ENCODE assay signal across 8 cellular contexts in the genomic region with DNA sequence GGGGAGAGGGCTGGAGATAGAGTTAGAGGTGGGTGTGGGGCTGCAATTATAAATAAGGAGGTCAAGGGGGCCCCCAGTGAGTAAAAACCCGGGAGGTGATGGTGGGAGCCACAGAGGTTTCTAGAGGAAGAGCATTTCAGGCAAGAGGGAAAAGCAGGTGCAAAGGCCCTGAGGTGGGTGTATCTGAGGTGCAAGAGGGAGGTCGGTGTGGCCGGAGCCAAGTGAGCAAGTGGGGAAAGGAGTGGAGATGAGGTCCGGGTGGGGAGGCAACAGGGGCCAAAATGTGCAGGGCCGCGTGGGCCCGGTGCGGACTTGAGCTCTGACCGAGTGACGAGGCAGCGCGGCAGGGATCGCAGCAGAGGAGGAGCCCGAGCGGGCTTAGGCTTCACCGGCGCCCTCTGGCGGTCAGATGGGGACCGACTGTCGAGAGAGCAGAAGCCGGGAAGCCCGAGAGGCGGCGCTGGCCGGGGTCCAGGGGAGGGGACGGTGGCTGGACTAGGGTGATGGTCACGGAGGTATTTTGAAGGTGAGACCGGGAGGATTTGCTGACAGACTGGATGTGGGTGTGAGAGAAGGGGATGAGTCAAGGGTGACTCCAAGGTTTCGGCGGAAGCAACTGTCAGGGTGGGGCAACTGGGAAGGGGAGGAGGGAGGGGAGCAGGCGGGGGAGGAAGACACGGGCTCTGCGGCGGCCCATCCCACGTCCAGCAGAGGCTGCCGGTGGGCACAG. TPM values are rescaled to one million over a fixed set of nuclear protein-coding genes. Genes with fewer than 3 reads are reported as not detected.
A peak's percentile ranks its signal among the peaks of the same experiment; 100 is the strongest.
DNase-seq lines count a peak whose midpoint lies in the region; ATAC-seq and TF ChIP-seq lines count a peak whose summit lies in the region.

No MANE protein-coding gene starts in this region.

- peak overlapping the region; percentile 54 for H3K4me3 Mint-ChIP-seq in activated naive CD8-positive, alpha-beta T cell

- H3K9me3 Mint-ChIP-seq in activated naive CD8-positive, alpha-beta T cell (ENCODE audit: low read depth) = no peaks in the 10 kb centered on the region

- no peaks in the 10 kb centered on the region for H3K9me3 ChIP-seq in parathyroid adenoma (ENCODE audit: control insufficient read depth, low read length)
- no peaks in the 10 kb centered on the region for H3K9me3 ChIP-seq in thyroid gland

- 6% methylated on average over 34 to 35 of the region's 36 CpGs for WGBS in thyroid gland, 2 donors

- H3K4me1 Mint-ChIP-seq in activated naive CD8-positive, alpha-beta T cell (ENCODE audit: low read depth) = peaks cover 8% of the 10 kb centered on the region

- H3K36me3 ChIP-seq in parathyroid adenoma (ENCODE audit: control insufficient read depth, insufficient read depth, low read length) (no peaks in the 10 kb centered on the region), thyroid gland (no peaks in the 10 kb centered on the region)

- H3K79me2 ChIP-seq in parathyroid adenoma = no peaks in the 10 kb centered on the region

- no peaks in the 10 kb centered on the region for H3K27me3 Mint-ChIP-seq in activated naive CD8-positive, alpha-beta T cell

- no peak overlapping the region for H3K9ac ChIP-seq in parathyroid adenoma

- TF ChIP-seq POLR2A in thyroid gland (IDR thresholded peaks at IDR 0.05) = no peak

- H2AFZ ChIP-seq in parathyroid adenoma = peak overlapping the region; percentile 69

- H3K4me1 ChIP-seq in parathyroid adenoma (peaks cover 3% of the 10 kb centered on the region), thyroid gland (peaks cover 0 to 6% of the 10 kb centered on the region in 2 donors)

- no peaks in the 10 kb centered on the region for H3K36me3 Mint-ChIP-seq in activated naive CD8-positive, alpha-beta T cell

- intact Hi-C loops in Right ventricle myocardium superior (cut with DNase I) (loop anchor here (5.0 kb wide), 1 partner anchor 97 kb away; no protein-coding TSS in a partner anchor), thyroid gland (cut with DNase I) (loop anchor here (5.0 kb wide), 1 partner anchor 82 kb away; no protein-coding TSS in a partner anchor)

- TF ChIP-seq CTCF in parathyroid adenoma (IDR thresholded peaks at IDR 0.05) (peak; percentile 96), thyroid gland (IDR thresholded peaks at IDR 0.05) (peak; percentile 66 to 96 (median 92))

- H3K4me3 ChIP-seq in parathyroid adenoma (ENCODE audit: low read depth, low read length) (peak overlapping the region; percentile 41), thyroid gland (replicated peaks in 1 of 3) (peak overlapping the region in 1 of 3 donors; percentile 24)

- DNase-seq in GM03348 (ENCODE audit: low spot score) (peak; percentile 94), NAMALWA (ENCODE audit: low spot score) (peak; percentile 88), SKM-1 treated with dmso at 0.1 percent for 144 hours (lab: John Stamatoyannopoulos, UW; ENCODE audit: unreplicated experiment) (peak; percentile 31), Right ventricle myocardium superior (peak; percentile 97), thyroid gland (peak; percentile 91 to 93)

- ATAC-seq in Right ventricle myocardium superior (ENCODE audit: poor library complexity) (peak; percentile 92), GM19397 (IDR thresholded peaks at IDR 0.05; ENCODE audit: unreplicated experiment) (no peak)

- no peak overlapping the region for H3K27ac Mint-ChIP-seq in activated naive CD8-positive, alpha-beta T cell

- no peaks in the 10 kb centered on the region for H3K27me3 ChIP-seq in parathyroid adenoma (ENCODE audit: control insufficient read depth, insufficient read depth, low read length)
- no peaks in the 10 kb centered on the region for H3K27me3 ChIP-seq in thyroid gland

- H3K27ac ChIP-seq in parathyroid adenoma = no peak overlapping the region
- no peak overlapping the region for H3K27ac ChIP-seq in thyroid gland

- H3K4me2 ChIP-seq in parathyroid adenoma (ENCODE audit: low read length) = peak overlapping the region; percentile 64

RNA-seq across cellular contexts. Expression of gene SPACA4, which starts 17.7 kb away (rescaled TPM):
- total RNA-seq in Right ventricle myocardium superior = not detected
- total RNA-seq in thyroid gland = under 1 TPM in 1 of 4 donors, not detected in 3; 0.67 TPM

RNA-seq across cellular contexts. Expression of gene FAM83E, which starts 26.0 kb away (rescaled TPM):
- total RNA-seq in Right ventricle myocardium superior (not detected), thyroid gland (not detected)

RNA-seq across cellular contexts. Expression of gene RPL18, which starts 30.1 kb away (rescaled TPM):
- total RNA-seq in Right ventricle myocardium superior = 526 TPM
- 1,000 to 10,000 TPM; 1,845 to 2,426 (median 1,951) TPM for total RNA-seq in thyroid gland

RNA-seq across cellular contexts. Expression of gene SPHK2, which starts 30.5 kb away (rescaled TPM):
- total RNA-seq in Right ventricle myocardium superior = 7.6 TPM
- 10 to 100 TPM; 17.1 to 45.4 (median 31.4) TPM for total RNA-seq in thyroid gland

RNA-seq across cellular contexts. Expression of gene SULT2B1, which starts 36.9 kb away (rescaled TPM):
- total RNA-seq in Right ventricle myocardium superior (0.22 TPM), thyroid gland (under 1 TPM in 3 of 4 donors, not detected in 1; 0.54 to 0.88 (median 0.78) TPM)

Comparison
In these comparisons a context has a peak if more than half of its experiments do, and no peak if none do; other contexts are left out.
1. DNase-seq: peak in every context shown above with its lines; median percentile 97 in Right ventricle myocardium superior; 94 in GM03348; 92 in thyroid gland; 88 in NAMALWA; 31 in SKM-1 treated with dmso at 0.1 percent for 144 hours.